Comparison of ENCODE assay signal across 9 cellular contexts in genomic region chr1:78619803-78620579, GRCh38. TPM values are rescaled to one million over a fixed set of nuclear protein-coding genes. Genes with fewer than 3 reads are reported as not detected.
A peak's percentile ranks its signal among the peaks of the same experiment; 100 is the strongest.
DNase-seq lines count a peak whose midpoint lies in the region; ATAC-seq, FAIRE-seq and TF ChIP-seq lines count a peak whose summit lies in the region.
"Had no signal": no experiment of that assay in that cellular context is flagged by ENCODE, and none has a peak within 500 bp of the region (broad histone marks: within the 10 kb centered on the region; RNA-seq: fewer than 3 reads in every experiment).

IFI44L (plus strand) TSS chr1:78620448; CDS start chr1:78627916, 7,468 bp downstream.

- TF ChIP-seq CTCF in H1 (IDR thresholded peaks at IDR 0.05; ENCODE audit: control extremely low read depth in 1 of 3, insufficient read depth in 1 of 3, low read depth in 1 of 3, low read length in 3 of 3): no peak

- H4K91ac ChIP-seq in H1 (replicated peaks; ENCODE audit: insufficient read length, low read length): no peak within 1 kb of the TSS

- no peaks in the 10 kb centered on the region for H3K4me1 ChIP-seq in H1 (replicated peaks in 1 of 4; ENCODE audit: control insufficient read depth in 3 of 4, insufficient read depth in 4 of 4, low read length in 3 of 4)
- H3K4me1 ChIP-seq in neuron (ENCODE audit: insufficient read depth, low read length): peaks cover 3% of the 10 kb centered on the region

- no peaks in the 10 kb centered on the region for H3K9me3 ChIP-seq in H1 (ENCODE audit: insufficient read depth in 2 of 2, low read depth in 1 of 2, low read length in 1 of 2)
- H3K9me3 ChIP-seq in neuron (ENCODE audit: low read length): no peaks in the 10 kb centered on the region

- no peaks in the 10 kb centered on the region for H3K36me3 ChIP-seq in H1 (ENCODE audit: control insufficient read depth in 2 of 4, insufficient read depth in 4 of 4, low read length in 3 of 4)
- no peaks in the 10 kb centered on the region for H3K36me3 ChIP-seq in neuron (ENCODE audit: insufficient read depth, low read length)

- H2BK15ac ChIP-seq in H1 (ENCODE audit: low read length): no peak within 1 kb of the TSS

- no peak for TF ChIP-seq RAD21 in H1 (IDR thresholded peaks at IDR 0.05 in 1 of 2, conservative IDR thresholded peaks at IDR 0.05 in 1 of 2; ENCODE audit: low read depth in 2 of 2, low read length in 2 of 2)

- no peak within 1 kb of the TSS for H2AK5ac ChIP-seq in H1 (ENCODE audit: low read depth, low read length)

- no peak within 1 kb of the TSS for H3K9ac ChIP-seq in H1 (replicated peaks in 1 of 4; ENCODE audit: extremely low read depth in 1 of 4, low read depth in 3 of 4, low read length in 3 of 4)

- POLR2A ChIA-PET in H1 (lab: Charles Lee; ENCODE audit: partially characterized antibody): no interaction called here

- FAIRE-seq in H1 (lab: Jason Lieb, UNC): no peak

- H3K27me3 ChIP-seq in H1 (replicated peaks in 1 of 4; ENCODE audit: control insufficient read depth in 3 of 4, extremely low read depth in 1 of 4, insufficient read depth in 3 of 4, low read length in 3 of 4): no peaks in the 10 kb centered on the region
- no peaks in the 10 kb centered on the region for H3K27me3 ChIP-seq in neuron (ENCODE audit: insufficient read depth, low read length)

- no peak within 1 kb of the TSS for H2BK12ac ChIP-seq in H1 (ENCODE audit: low read depth, low read length)

- no peaks in the 10 kb centered on the region for H3K79me2 ChIP-seq in H1 (ENCODE audit: control insufficient read depth in 1 of 2, insufficient read depth in 2 of 2, low read length in 2 of 2)

- no peak for TF ChIP-seq EP300 in H1 (IDR thresholded peaks at IDR 0.05; ENCODE audit: borderline replicate concordance in 1 of 2, low read depth in 2 of 2, low read length in 2 of 2)

- no peak within 1 kb of the TSS for H2BK20ac ChIP-seq in H1 (ENCODE audit: low read length)

- H2BK5ac ChIP-seq in H1 (ENCODE audit: low read depth, low read length): no peak within 1 kb of the TSS

- H3K4me3 ChIP-seq in H1 (ENCODE audit: extremely low read depth in 1 of 4, insufficient read depth in 2 of 4, low read depth in 3 of 4, low read length in 4 of 4): no peak within 1 kb of the TSS
- H3K4me3 ChIP-seq in neuron (ENCODE audit: low read length): no peak within 1 kb of the TSS

- no peaks in the 10 kb centered on the region for H4K20me1 ChIP-seq in H1 (replicated peaks in 1 of 2; ENCODE audit: control insufficient read depth in 1 of 2, insufficient read depth in 2 of 2, low read length in 2 of 2)

- no peak within 1 kb of the TSS for H3K4ac ChIP-seq in H1 (replicated peaks; ENCODE audit: insufficient read length, low read depth, low read length)

- CTCF ChIA-PET in H1 (lab: Charles Lee; ENCODE audit: partially characterized antibody): interaction anchor here (0.6 to 2.7 kb wide), 6 partner anchors 8 to 474 kb away, joined by 3 to 8 read pairs (median 3); no protein-coding TSS in a partner anchor

- no peaks in the 10 kb centered on the region for H3K23me2 ChIP-seq in H1 (ENCODE audit: low read depth, low read length)

- no peak within 1 kb of the TSS for H3K23ac ChIP-seq in H1 (ENCODE audit: insufficient read length)

- no peak within 1 kb of the TSS for H3K56ac ChIP-seq in H1 (replicated peaks; ENCODE audit: insufficient read length, low read depth, low read length)

- TF ChIP-seq POLR2A in H1 (IDR thresholded peaks at IDR 0.05; ENCODE audit: control extremely low read depth in 1 of 2, low read depth in 2 of 2, low read length in 2 of 2): no peak

- H3K4me2 ChIP-seq in H1 (ENCODE audit: insufficient read depth in 1 of 2, low read depth in 2 of 2, low read length in 2 of 2): no peak within 1 kb of the TSS

- no peak within 1 kb of the TSS for H3K27ac ChIP-seq in H1 (ENCODE audit: low read depth, low read length)
- peak within 1 kb of the TSS; percentile 56 for H3K27ac ChIP-seq in substantia nigra (ENCODE audit: low read depth, low read length, poor library complexity, severe bottlenecking)
- H3K27ac ChIP-seq: C4-2B had no signal

- WGBS in H1 (ENCODE audit: extremely low coverage in 1 of 2, insufficient coverage in 1 of 2, insufficient read length in 1 of 2, insufficient replicate concordance in 2 of 2, low coverage in 1 of 2, low lambda C conversion rate in 2 of 2, missing lambda C conversion rate in 1 of 2), 2 experiments: 89% methylated on average over 9 of the region's 9 CpGs; no CpG with 5 or more reads in 1 of the 2 experiments

- no peak within 1 kb of the TSS for H3K14ac ChIP-seq in H1 (ENCODE audit: insufficient read length)

- no peak within 1 kb of the TSS for H4K8ac ChIP-seq in H1 (ENCODE audit: extremely low read depth, insufficient read depth, low read length)

- no peak within 1 kb of the TSS for H2BK120ac ChIP-seq in H1 (replicated peaks; ENCODE audit: low read depth, low read length)

- DNase-seq in activated gamma-delta T cell treated with Interleukin-2 at 50 U/mL for 16 hours: peak; percentile 23
- DNase-seq in activated gamma-delta T cell (lab: John Stamatoyannopoulos, UW): no peak
- DNase-seq in activated CD4-positive, alpha-beta T cell treated with anti-CD3 and anti-CD28 coated beads, Interleukin-2, amount 50 U/mL, for 48 hours: peak; percentile 64 to 74
- DNase-seq in H1 (ENCODE audit: low read depth in 1 of 2, low spot score in 2 of 2): no peak
- DNase-seq in substantia nigra (lab: John Stamatoyannopoulos, UW): peak in 6 of 49 donors; percentile 1 to 47 (median 9)
- DNase-seq in COR-L47 (lab: John Stamatoyannopoulos, UW): no peak

- H3K18ac ChIP-seq in H1 (ENCODE audit: extremely low read depth, low read length): no peak within 1 kb of the TSS

- peak; percentile 38 for ATAC-seq in HG03571 (IDR thresholded peaks at IDR 0.05; ENCODE audit: unreplicated experiment)

- no peak within 1 kb of the TSS for H4K5ac ChIP-seq in H1 (ENCODE audit: insufficient read length, low read depth, low read length)

- H3K79me1 ChIP-seq in H1 (ENCODE audit: low read depth, low read length): no peaks in the 10 kb centered on the region

- H2AFZ ChIP-seq in H1 (ENCODE audit: low read length) (0 out of 2 replicates have a peak within 1 kb of the TSS, but pooled peaks have one; percentile 76), neuron (ENCODE audit: low read depth, low read length) (peak within 1 kb of the TSS; percentile 36)

TF ChIP-seq in H1, 55 proteins besides CTCF, POLR2A, EP300 and RAD21:
- TF ChIP-seq TAF1 (IDR thresholded peaks at IDR 0.05; ENCODE audit: low read depth, low read length): no peak
- TF ChIP-seq TCF12 (IDR thresholded peaks at IDR 0.05; ENCODE audit: low read depth, low read length): no peak
- TF ChIP-seq CBX5 (IDR thresholded peaks at IDR 0.05; ENCODE audit: low read depth, low read length): no peak
- TF ChIP-seq BCL11A (IDR thresholded peaks at IDR 0.05; ENCODE audit: low read depth in 2 of 2, low read length in 2 of 2): no peak
- TF ChIP-seq RXRA (IDR thresholded peaks at IDR 0.05; ENCODE audit: insufficient read depth, low read depth, low read length): no peak
- no peak for TF ChIP-seq SP2 (IDR thresholded peaks at IDR 0.05; ENCODE audit: low read length)
- no peak for TF ChIP-seq NANOG (IDR thresholded peaks at IDR 0.05; ENCODE audit: insufficient read depth, low read depth, low read length, poor library complexity, severe bottlenecking)
- no peak for TF ChIP-seq CHD1 (IDR thresholded peaks at IDR 0.05; ENCODE audit: low read depth, low read length)
TF ChIP-seq in H1: peak in this region for 0.

RNA-seq across cellular contexts. Expression of gene IFI44L, which starts in this region (rescaled TPM):
- not detected in 2 replicates for total RNA-seq in H1 (2021; fragmentation: NEBNext Ultra II Directional; extraction: Animal tissue kit (Norgen Biotek cat#: 25700))
- polyA plus RNA-seq in H1 (2011; rRNA removed): not detected in 2 replicates
- not detected for polyA plus RNA-seq in H1 (2011; cell fraction: cytosol; rRNA removed)
- not detected for polyA plus RNA-seq in H1 (2011; cell fraction: nucleus; rRNA removed)
- polyA plus RNA-seq in H1 (2012, experiment 1 of 2): not detected in 4 replicates
- polyA plus RNA-seq in H1 (2012, experiment 2 of 2): not detected
- polyA plus RNA-seq in H1 (2013, experiment 1 of 2): not detected
- not detected for polyA plus RNA-seq in H1 (2013, experiment 2 of 2)
- not detected in 2 replicates for polyA minus RNA-seq in H1 (2011; rRNA and poly(A)+ RNA removed)
- not detected for polyA minus RNA-seq in H1 (2011; cell fraction: cytosol; rRNA and poly(A)+ RNA removed)
- polyA minus RNA-seq in H1 (2011; cell fraction: nucleus; rRNA and poly(A)+ RNA removed): not detected

Comparison
In these comparisons a context has a peak if more than half of its experiments do, and no peak if none do; other contexts are left out.
1. DNase-seq: peak in activated gamma-delta T cell treated with Interleukin-2 at 50 U/mL for 16 hours (single experiment) and activated CD4-positive, alpha-beta T cell treated with anti-CD3 and anti-CD28 coated beads, Interleukin-2, amount 50 U/mL, for 48 hours (2 of 2); none in activated gamma-delta T cell (single experiment), H1 (0 of 2) and COR-L47 (single experiment).